Comparison of ENCODE assay signal across 22 cellular contexts in genomic region chr3:87509401-87509800, GRCh38.
DNase-seq lines count a peak whose midpoint lies in the region; ATAC-seq, FAIRE-seq and TF ChIP-seq lines count a peak whose summit lies in the region.
"Had no signal": no experiment of that assay in that cellular context is flagged by ENCODE, and none has a peak within 500 bp of the region (broad histone marks: within the 10 kb centered on the region; RNA-seq: fewer than 3 reads in every experiment).

No MANE protein-coding gene starts in this region.

- no peak for TF ChIP-seq POLR2A in K562 (conservative IDR thresholded peaks at IDR 0.05)

- H3K4me2 ChIP-seq in K562 (ENCODE audit: insufficient read depth, low read length) (peak overlapping the region; percentile 32; the same call in 1 of the 2 replicates), mesendoderm (ENCODE audit: low read length) (no peak overlapping the region)

- H4K8ac ChIP-seq in mesendoderm (ENCODE audit: low read depth, low read length): no peak overlapping the region

- no peaks in the 10 kb centered on the region for H3K79me1 ChIP-seq in mesendoderm (ENCODE audit: low read length)

- no peak overlapping the region for H2BK120ac ChIP-seq in mesendoderm (ENCODE audit: low read depth, low read length)

- no peak for TF ChIP-seq EP300 in K562 (IDR thresholded peaks at IDR 0.05; ENCODE audit: low read length)

- CTCF ChIA-PET in K562 (lab: Yijun Ruan, JAX; ENCODE audit: low intra/inter-chr PET ratio): no interaction called here
- CTCF ChIA-PET in T-cell (lab: Charles Lee): no interaction called here

- H3K9ac ChIP-seq in K562 (ENCODE audit: insufficient read depth in 1 of 2, low read depth in 2 of 2, low read length in 2 of 2): no peak overlapping the region
- no peak overlapping the region for H3K9ac ChIP-seq in mesendoderm (ENCODE audit: low read length)
- H3K9ac ChIP-seq: GM23248 had no signal

- no peaks in the 10 kb centered on the region for H3K36me3 Mint-ChIP-seq in T-cell

- no peak overlapping the region for H3K27ac Mint-ChIP-seq in T-cell
- H3K27ac Mint-ChIP-seq: HFFc6 had no signal

- BruUV-seq in K562 (replicated peaks; lab: Mats Ljungman, UMichigan): no TSS peak

- H3K79me2 ChIP-seq in K562 (ENCODE audit: control insufficient read depth, insufficient read depth, low read length): no peaks in the 10 kb centered on the region
- no peaks in the 10 kb centered on the region for H3K79me2 ChIP-seq in mesendoderm (ENCODE audit: control insufficient read depth, insufficient read depth, low read length)

- H3K18ac ChIP-seq in mesendoderm (ENCODE audit: low read length): no peak overlapping the region

- H2BK15ac ChIP-seq in mesendoderm (replicated peaks; ENCODE audit: low read depth): no peak overlapping the region

- TF ChIP-seq RAD21 in K562 (CRISPR knock-in tag; conservative IDR thresholded peaks at IDR 0.05 in 1 of 2, IDR thresholded peaks at IDR 0.05 in 1 of 2): no peak

- no peak overlapping the region for H3K27ac ChIP-seq in K562 (ENCODE audit: extremely low read depth, low read depth, low read length)
- H3K27ac ChIP-seq in mesendoderm (ENCODE audit: low read depth, low read length): no peak overlapping the region
- H3K27ac ChIP-seq: GM23248 had no signal

- no peaks in the 10 kb centered on the region for H3K27me3 Mint-ChIP-seq in T-cell

- in situ Hi-C loops in K562 (cut with MboI): no loop called here

- H3K56ac ChIP-seq in mesendoderm (ENCODE audit: low read length): no peak overlapping the region

- H2AFZ ChIP-seq in K562 (ENCODE audit: low read depth, low read length): no peak overlapping the region
- H2AFZ ChIP-seq: GM23248 had no signal

- 2% methylated on average over 10 of the region's 11 CpGs for WGBS in K562 (ENCODE audit: insufficient coverage, low coverage, missing lambda C conversion rate)
- WGBS in mesendoderm (ENCODE audit: extremely low coverage, insufficient coverage, low lambda C conversion rate): no CpG with 5 or more reads among the region's 11 CpGs

- H3K9me3 ChIP-seq in K562 (replicated peaks; ENCODE audit: control insufficient read depth, insufficient read depth, low read depth, low read length): no peaks in the 10 kb centered on the region

- no peaks in the 10 kb centered on the region for H4K20me1 ChIP-seq in K562 (replicated peaks; ENCODE audit: control insufficient read depth, insufficient read depth, low read length)

- no peaks in the 10 kb centered on the region for H3K27me3 ChIP-seq in H7 (ENCODE audit: control insufficient read depth, insufficient read depth, low read length)
- H3K27me3 ChIP-seq in K562 (ENCODE audit: control insufficient read depth in 2 of 2, insufficient read depth in 2 of 2, low read length in 2 of 2): no peaks in the 10 kb centered on the region
- H3K27me3 ChIP-seq in mesendoderm (ENCODE audit: insufficient read depth, low read length, poor library complexity): no peaks in the 10 kb centered on the region

- H3K4me3 Mint-ChIP-seq in T-cell: no peak overlapping the region
- H3K4me3 Mint-ChIP-seq: HFFc6 had no signal

- no peaks in the 10 kb centered on the region for H3K36me3 ChIP-seq in H7 (replicated peaks; ENCODE audit: control insufficient read depth, insufficient read depth, low read length)
- H3K36me3 ChIP-seq in K562 (ENCODE audit: control insufficient read depth, insufficient read depth, low read length): no peaks in the 10 kb centered on the region
- H3K36me3 ChIP-seq in mesendoderm (ENCODE audit: control insufficient read depth, insufficient read depth, low read length): no peaks in the 10 kb centered on the region

- POLR2A ChIA-PET in K562 (lab: Yijun Ruan, JAX) (no interaction called here), T-cell (lab: Charles Lee) (no interaction called here)

- FAIRE-seq in K562 (lab: Jason Lieb, UNC): no peak
- FAIRE-seq: HepG2, RCC 7860 had no signal

- no peaks in the 10 kb centered on the region for H3K4me1 Mint-ChIP-seq in T-cell

- no peak overlapping the region for H2AK5ac ChIP-seq in mesendoderm (ENCODE audit: low read length)

- no peaks in the 10 kb centered on the region for H3K4me1 ChIP-seq in K562 (replicated peaks in 1 of 2; ENCODE audit: control insufficient read depth in 2 of 2, insufficient read depth in 2 of 2, low read length in 2 of 2)
- no peaks in the 10 kb centered on the region for H3K4me1 ChIP-seq in mesendoderm (ENCODE audit: control insufficient read depth, low read depth, low read length)

- no peak overlapping the region for H3K4ac ChIP-seq in mesendoderm (ENCODE audit: low read depth, low read length)

- no peak overlapping the region for H3K23ac ChIP-seq in mesendoderm (ENCODE audit: low read length)

- ATAC-seq in K562: no peak
- no peak for ATAC-seq in T-cell (replicated peaks in 1 of 4)
- no peak for ATAC-seq in left lobe of liver
- ATAC-seq: HepG2, SK-N-SH treated with all-trans-retinoic acid at 6 μM for 48 hours had no signal

- H3K9me1 ChIP-seq in K562 (ENCODE audit: control insufficient read depth, insufficient read depth, low read length): no peaks in the 10 kb centered on the region

- no peak overlapping the region for H2BK5ac ChIP-seq in mesendoderm (ENCODE audit: low read length)

- no peaks in the 10 kb centered on the region for H3K9me3 Mint-ChIP-seq in T-cell
- H3K9me3 Mint-ChIP-seq: HFFc6 had no signal

- TF ChIP-seq CTCF in K562 (IDR thresholded peaks at IDR 0.05 in 2 of 3, conservative IDR thresholded peaks at IDR 0.05 in 1 of 3; ENCODE audit: insufficient read depth in 2 of 3, low read depth in 1 of 3, low read length in 3 of 3): no peak

- no peak overlapping the region for H4K5ac ChIP-seq in mesendoderm (ENCODE audit: low read length)

- intact Hi-C loops in K562 (cut with micrococcal nuclease): loop anchor here (5.0 kb wide), 1 partner anchor 493 kb away; no protein-coding TSS in a partner anchor

- H3K4me3 ChIP-seq in H7 (ENCODE audit: insufficient read depth, low read depth, low read length) (no peak overlapping the region), K562 (no peak overlapping the region), mesendoderm (ENCODE audit: low read length) (no peak overlapping the region)
- H3K4me3 ChIP-seq: GM23248 had no signal

- peak; percentile 30 for DNase-seq in D341Med (ENCODE audit: low spot score)
- peak; percentile 7 for DNase-seq in H7
- DNase-seq in K562 (ENCODE audit: extremely low read depth in 1 of 4, low spot score in 3 of 4): peak in 1 of 4 experiments; percentile 11
- DNase-seq in mesendoderm: peak; percentile 40
- no peak for DNase-seq in T-cell
- no peak for DNase-seq in NCI-H2196 treated with DMSO at 0.1 percent for 48 hours (lab: John Stamatoyannopoulos, UW; ENCODE audit: unreplicated experiment)
- DNase-seq in left lobe of liver (ENCODE audit: low spot score): no peak
- no peak for DNase-seq in NCI-H226
- DNase-seq: C1 segment of cervical spinal cord, DMS153, GM23248, HFFc6, Karpas-422, MM.1S, NCI-H1105, NCI-H1694 treated with DMSO at 0.1 percent for 48 hours, NCI-H2107, NCI-H446, SHP77 treated with DMSO at 0.1 percent for 48 hours had no signal

TF ChIP-seq in K562, 482 proteins besides CTCF, POLR2A, EP300 and RAD21:
- TF ChIP-seq NCOA2 (IDR thresholded peaks at IDR 0.05; ENCODE audit: partially characterized antibody in 2 of 2) (no peak), SRSF1 (IDR thresholded peaks at IDR 0.05; ENCODE audit: low read depth, low read length) (no peak), NCOA1 (IDR thresholded peaks at IDR 0.05; ENCODE audit: low read depth) (no peak), DLX4 (CRISPR knock-in tag; IDR thresholded peaks at IDR 0.05) (no peak), ZNF140 (CRISPR knock-in tag; IDR thresholded peaks at IDR 0.05) (no peak), CBFA2T2 (conservative IDR thresholded peaks at IDR 0.05) (peak; percentile 30; the same call in 1 of the 2 replicates), TOE1 (IDR thresholded peaks at IDR 0.05; ENCODE audit: borderline replicate concordance) (no peak), TOE1 (CRISPR knock-in tag; IDR thresholded peaks at IDR 0.05; ENCODE audit: borderline replicate concordance, low read depth) (no peak)

Comparison
In these comparisons a context has a peak if more than half of its experiments do, and no peak if none do; other contexts are left out.
1. DNase-seq: peak in D341Med (single experiment), H7 (single experiment) and mesendoderm (single experiment); none in T-cell (0 of 34), NCI-H2196 treated with DMSO at 0.1 percent for 48 hours (single experiment), left lobe of liver (single experiment) and NCI-H226 (single experiment).